ENCODE assay signal across 1 cellular context in the genomic region with DNA sequence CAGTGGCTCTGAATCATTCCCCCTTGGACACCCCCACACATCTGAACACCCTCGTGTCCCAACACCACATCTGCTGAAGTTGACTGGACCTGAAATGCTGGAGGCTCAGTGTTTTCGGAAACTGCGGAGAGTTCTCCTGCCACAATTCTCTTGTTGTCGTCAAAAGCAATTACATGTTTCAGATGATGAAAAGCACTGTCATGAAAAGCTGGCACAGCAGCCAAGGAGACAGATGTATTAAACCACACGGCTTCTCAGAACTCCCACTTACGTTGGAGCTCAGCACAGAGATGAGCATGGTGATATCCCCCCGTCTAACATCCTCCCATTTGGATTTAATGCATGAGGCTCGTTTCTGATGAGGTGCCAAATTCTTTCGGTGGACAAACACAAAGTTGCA.
TF ChIP-seq lines count a peak whose summit lies in the region.

No MANE protein-coding gene starts in this region.

TF ChIP-seq in SK-N-SH, 30 proteins besides CTCF, POLR2A, EP300 and RAD21 (continued from another document):
- TF ChIP-seq, protein P1, sequence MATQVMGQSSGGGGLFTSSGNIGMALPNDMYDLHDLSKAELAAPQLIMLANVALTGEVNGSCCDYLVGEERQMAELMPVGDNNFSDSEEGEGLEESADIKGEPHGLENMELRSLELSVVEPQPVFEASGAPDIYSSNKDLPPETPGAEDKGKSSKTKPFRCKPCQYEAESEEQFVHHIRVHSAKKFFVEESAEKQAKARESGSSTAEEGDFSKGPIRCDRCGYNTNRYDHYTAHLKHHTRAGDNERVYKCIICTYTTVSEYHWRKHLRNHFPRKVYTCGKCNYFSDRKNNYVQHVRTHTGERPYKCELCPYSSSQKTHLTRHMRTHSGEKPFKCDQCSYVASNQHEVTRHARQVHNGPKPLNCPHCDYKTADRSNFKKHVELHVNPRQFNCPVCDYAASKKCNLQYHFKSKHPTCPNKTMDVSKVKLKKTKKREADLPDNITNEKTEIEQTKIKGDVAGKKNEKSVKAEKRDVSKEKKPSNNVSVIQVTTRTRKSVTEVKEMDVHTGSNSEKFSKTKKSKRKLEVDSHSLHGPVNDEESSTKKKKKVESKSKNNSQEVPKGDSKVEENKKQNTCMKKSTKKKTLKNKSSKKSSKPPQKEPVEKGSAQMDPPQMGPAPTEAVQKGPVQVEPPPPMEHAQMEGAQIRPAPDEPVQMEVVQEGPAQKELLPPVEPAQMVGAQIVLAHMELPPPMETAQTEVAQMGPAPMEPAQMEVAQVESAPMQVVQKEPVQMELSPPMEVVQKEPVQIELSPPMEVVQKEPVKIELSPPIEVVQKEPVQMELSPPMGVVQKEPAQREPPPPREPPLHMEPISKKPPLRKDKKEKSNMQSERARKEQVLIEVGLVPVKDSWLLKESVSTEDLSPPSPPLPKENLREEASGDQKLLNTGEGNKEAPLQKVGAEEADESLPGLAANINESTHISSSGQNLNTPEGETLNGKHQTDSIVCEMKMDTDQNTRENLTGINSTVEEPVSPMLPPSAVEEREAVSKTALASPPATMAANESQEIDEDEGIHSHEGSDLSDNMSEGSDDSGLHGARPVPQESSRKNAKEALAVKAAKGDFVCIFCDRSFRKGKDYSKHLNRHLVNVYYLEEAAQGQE (IDR thresholded peaks at IDR 0.05; ENCODE audit: low read depth, low read length): no peak
- TF ChIP-seq IRF3 (IDR thresholded peaks at IDR 0.05; ENCODE audit: low read depth, low read length) (no peak), CHD2 (IDR thresholded peaks at IDR 0.05; ENCODE audit: low read length, partially characterized antibody) (peak; percentile 41), GABPA (IDR thresholded peaks at IDR 0.05; ENCODE audit: low read depth) (no peak), MEF2A (IDR thresholded peaks at IDR 0.05; ENCODE audit: borderline replicate concordance, low read depth) (no peak), PBX3 (IDR thresholded peaks at IDR 0.05) (peak; percentile 90)
